ENCODE assay signal across 14 cellular contexts in genomic region chr17:61366715-61367413, GRCh38. TPM values are rescaled to one million over a fixed set of nuclear protein-coding genes. Genes with fewer than 3 reads are reported as not detected.
DNase-seq lines count a peak whose midpoint lies in the region; ATAC-seq and TF ChIP-seq lines count a peak whose summit lies in the region.
"Had no signal": no experiment of that assay in that cellular context is flagged by ENCODE, and none has a peak within 500 bp of the region (broad histone marks: within the 10 kb centered on the region; RNA-seq: fewer than 3 reads in every experiment).

No MANE protein-coding gene starts in this region.

- no peak for ATAC-seq in activated CD8-positive, alpha-beta T cell treated with anti-CD3 and anti-CD28 coated beads, Interleukin-2, amount 10 ng/mL, durations not matched to agents 7 days and 5 days
- no peak for ATAC-seq in GM21786 (IDR thresholded peaks at IDR 0.05; ENCODE audit: unreplicated experiment)
- ATAC-seq: effector memory CD8-positive, alpha-beta T cell; stimulated activated naive B cell treated with anti-CD40 and anti-IgM and Interleukin-4, amounts not matched to agents 10 μg/mL and 1 μg/mL and 100 μg/mL, for 72 hours; T-helper 17 cell had no signal

- no peak overlapping the region for H3K4me3 Mint-ChIP-seq in progenitor cell of endocrine pancreas (ENCODE audit: low read depth)
- no peak overlapping the region for H3K4me3 Mint-ChIP-seq in activated CD8-positive, alpha-beta T cell treated with anti-CD3 and anti-CD28 coated beads, Interleukin-2, amount 10 ng/mL, durations not matched to agents 7 days and 5 days
- H3K4me3 Mint-ChIP-seq: activated naive CD8-positive, alpha-beta T cell; effector memory CD8-positive, alpha-beta T cell; neural progenitor cell; stimulated activated naive B cell treated with anti-CD40 and anti-IgM and Interleukin-4, amounts not matched to agents 10 μg/mL and 1 μg/mL and 100 μg/mL, for 72 hours; T-helper 17 cell had no signal

- peaks cover 43% of the 10 kb centered on the region for H3K27me3 Mint-ChIP-seq in progenitor cell of endocrine pancreas
- H3K27me3 Mint-ChIP-seq in activated CD8-positive, alpha-beta T cell treated with anti-CD3 and anti-CD28 coated beads, Interleukin-2, amount 10 ng/mL, durations not matched to agents 7 days and 5 days (ENCODE audit: low read depth) = peaks cover 2% of the 10 kb centered on the region
- H3K27me3 Mint-ChIP-seq: activated naive CD8-positive, alpha-beta T cell; effector memory CD8-positive, alpha-beta T cell; stimulated activated naive B cell treated with anti-CD40 and anti-IgM and Interleukin-4, amounts not matched to agents 10 μg/mL and 1 μg/mL and 100 μg/mL, for 72 hours; T-helper 17 cell had no signal

- no peak for TF ChIP-seq CTCF in progenitor cell of endocrine pancreas (IDR thresholded peaks at IDR 0.05; ENCODE audit: unreplicated experiment)

- no peaks in the 10 kb centered on the region for H3K9me3 Mint-ChIP-seq in progenitor cell of endocrine pancreas (ENCODE audit: low read depth)
- H3K9me3 Mint-ChIP-seq in activated CD8-positive, alpha-beta T cell treated with anti-CD3 and anti-CD28 coated beads, Interleukin-2, amount 10 ng/mL, durations not matched to agents 7 days and 5 days (ENCODE audit: insufficient read depth) = no peaks in the 10 kb centered on the region
- H3K9me3 Mint-ChIP-seq: effector memory CD8-positive, alpha-beta T cell; neural progenitor cell; stimulated activated naive B cell treated with anti-CD40 and anti-IgM and Interleukin-4, amounts not matched to agents 10 μg/mL and 1 μg/mL and 100 μg/mL, for 72 hours had no signal

- peak; percentile 69 to 91 (median 74) for DNase-seq in NCI-H1417 (lab: John Stamatoyannopoulos, UW)
- peak; percentile 47 for DNase-seq in NCI-H748 treated with DMSO at 0.1 percent for 48 hours (lab: John Stamatoyannopoulos, UW)
- peak; percentile 81 for DNase-seq in cardiac septum (ENCODE audit: low spot score)
- DNase-seq in progenitor cell of endocrine pancreas (ENCODE audit: low spot score, unreplicated experiment) = no peak
- DNase-seq in activated CD8-positive, alpha-beta T cell treated with anti-CD3 and anti-CD28 coated beads, Interleukin-2, amount 10 ng/mL, durations not matched to agents 7 days and 5 days = no peak
- no peak for DNase-seq in A172 (ENCODE audit: low spot score)
- DNase-seq in cortex of kidney (lab: John Stamatoyannopoulos, UW) = no peak
- DNase-seq: effector memory CD8-positive, alpha-beta T cell; mesenchymal stem cell; stimulated activated naive B cell treated with anti-CD40 and anti-IgM and Interleukin-4, amounts not matched to agents 10 μg/mL and 1 μg/mL and 100 μg/mL, for 72 hours; T-helper 17 cell had no signal

- no peaks in the 10 kb centered on the region for H3K36me3 Mint-ChIP-seq in progenitor cell of endocrine pancreas (ENCODE audit: insufficient read depth)
- no peaks in the 10 kb centered on the region for H3K36me3 Mint-ChIP-seq in activated CD8-positive, alpha-beta T cell treated with anti-CD3 and anti-CD28 coated beads, Interleukin-2, amount 10 ng/mL, durations not matched to agents 7 days and 5 days (ENCODE audit: low read depth)
- H3K36me3 Mint-ChIP-seq: neural progenitor cell; stimulated activated naive B cell treated with anti-CD40 and anti-IgM and Interleukin-4, amounts not matched to agents 10 μg/mL and 1 μg/mL and 100 μg/mL, for 72 hours had no signal

- CTCF ChIA-PET in activated CD8-positive, alpha-beta T cell treated with anti-CD3 and anti-CD28 coated beads, Interleukin-2, amount 10 ng/mL, durations not matched to agents 7 days and 5 days (lab: Charles Lee) = interaction anchor here (0.9 kb wide), 1 partner anchor 8 kb away, joined by 4 read pairs; no protein-coding TSS in a partner anchor

- H3K27ac Mint-ChIP-seq in progenitor cell of endocrine pancreas = peak overlapping the region; percentile 44
- H3K27ac Mint-ChIP-seq in activated CD8-positive, alpha-beta T cell treated with anti-CD3 and anti-CD28 coated beads, Interleukin-2, amount 10 ng/mL, durations not matched to agents 7 days and 5 days = no peak overlapping the region
- H3K27ac Mint-ChIP-seq: activated naive CD8-positive, alpha-beta T cell; effector memory CD8-positive, alpha-beta T cell; neural progenitor cell; stimulated activated naive B cell treated with anti-CD40 and anti-IgM and Interleukin-4, amounts not matched to agents 10 μg/mL and 1 μg/mL and 100 μg/mL, for 72 hours; T-helper 17 cell had no signal

- H3K4me1 Mint-ChIP-seq in progenitor cell of endocrine pancreas (ENCODE audit: low read depth) = peaks cover 19% of the 10 kb centered on the region
- no peaks in the 10 kb centered on the region for H3K4me1 Mint-ChIP-seq in activated CD8-positive, alpha-beta T cell treated with anti-CD3 and anti-CD28 coated beads, Interleukin-2, amount 10 ng/mL, durations not matched to agents 7 days and 5 days (ENCODE audit: low read depth)
- H3K4me1 Mint-ChIP-seq: stimulated activated naive B cell treated with anti-CD40 and anti-IgM and Interleukin-4, amounts not matched to agents 10 μg/mL and 1 μg/mL and 100 μg/mL, for 72 hours had no signal

- intact Hi-C loops in cardiac septum (cut with DNase I) = no loop called here

- POLR2A ChIA-PET in activated CD8-positive, alpha-beta T cell treated with anti-CD3 and anti-CD28 coated beads, Interleukin-2, amount 10 ng/mL, durations not matched to agents 7 days and 5 days (lab: Charles Lee) = no interaction called here

RNA-seq across cellular contexts. Expression of gene TBX2, which starts 32.8 kb away (rescaled TPM):
- total RNA-seq in cardiac septum (17.2 TPM), progenitor cell of endocrine pancreas (1.1 and 3.6 TPM in 2 replicates)
- not detected for total RNA-seq in activated CD8-positive, alpha-beta T cell treated with anti-CD3 and anti-CD28 coated beads, Interleukin-2, amount 10 ng/mL, durations not matched to agents 7 days and 5 days
- total RNA-seq in A172 (2014; rRNA removed; shearing (Covaris generic)) = 1.7 and 2.6 TPM in 2 replicates

Comparison
In these comparisons a context has a peak if more than half of its experiments do, and no peak if none do; other contexts are left out.
1. DNase-seq: peak in NCI-H1417 (3 of 3), NCI-H748 treated with DMSO at 0.1 percent for 48 hours (single experiment) and cardiac septum (single experiment); none in progenitor cell of endocrine pancreas (single experiment), activated CD8-positive, alpha-beta T cell treated with anti-CD3 and anti-CD28 coated beads, Interleukin-2, amount 10 ng/mL, durations not matched to agents 7 days and 5 days (single experiment), A172 (single experiment) and cortex of kidney (single experiment).